8 cellular contexts compared by ENCODE assay signal in genomic region chr15:74396445-74397238, GRCh38. TPM values are rescaled to one million over a fixed set of nuclear protein-coding genes. Genes with fewer than 3 reads are reported as not detected.
DNase-seq lines count a peak whose midpoint lies in the region; ATAC-seq and TF ChIP-seq lines count a peak whose summit lies in the region.

No MANE protein-coding gene starts in this region.

- no peak for TF ChIP-seq CTCF in suprapubic skin (IDR thresholded peaks at IDR 0.05)
- no peak for TF ChIP-seq CTCF in gastroesophageal sphincter (IDR thresholded peaks at IDR 0.05)

- WGBS in suprapubic skin, result 91% methylated on average over 6 of the region's 9 CpGs
- WGBS in gastroesophageal sphincter (ENCODE audit: low coverage in 1 of 2), 2 donors, result 80% methylated on average over 2 of the region's 9 CpGs; no CpG with 5 or more reads in 1 of the 2 donors

- H3K36me3 Mint-ChIP-seq in activated naive CD4-positive, alpha-beta T cell treated with anti-CD3 and anti-CD28 coated beads, Interleukin-2, amount 50 U/mL, for 72 hours, result no peaks in the 10 kb centered on the region

- H3K4me1 ChIP-seq in suprapubic skin (peaks cover 7% of the 10 kb centered on the region), gastroesophageal sphincter (no peaks in the 10 kb centered on the region)

- ATAC-seq in GM21360 (IDR thresholded peaks at IDR 0.05; ENCODE audit: unreplicated experiment) (peak; percentile 31), HG03520 (IDR thresholded peaks at IDR 0.05; ENCODE audit: unreplicated experiment) (no peak), gastroesophageal sphincter (no peak)
- peak; percentile 63 to 73 for ATAC-seq in activated naive CD4-positive, alpha-beta T cell treated with anti-CD3 and anti-CD28 coated beads, Interleukin-2, amount 50 U/mL, for 72 hours

- no peak overlapping the region for H3K27ac ChIP-seq in suprapubic skin
- no peak overlapping the region for H3K27ac ChIP-seq in gastroesophageal sphincter

- peak overlapping the region; percentile 73 to 99 for H3K27ac Mint-ChIP-seq in activated naive CD4-positive, alpha-beta T cell treated with anti-CD3 and anti-CD28 coated beads, Interleukin-2, amount 50 U/mL, for 72 hours

- TF ChIP-seq POLR2A in suprapubic skin (IDR thresholded peaks at IDR 0.05), result no peak
- TF ChIP-seq POLR2A in gastroesophageal sphincter (IDR thresholded peaks at IDR 0.05), result no peak

- H3K9me3 ChIP-seq in suprapubic skin (no peaks in the 10 kb centered on the region), gastroesophageal sphincter (no peaks in the 10 kb centered on the region)

- DNase-seq in Daoy (ENCODE audit: low read depth) (peak; percentile 97), M059J (ENCODE audit: low read depth) (peak; percentile 94), renal cortical epithelial cell (ENCODE audit: low read depth) (peak; percentile 94), suprapubic skin (ENCODE audit: low spot score in 2 of 2) (no peak)
- DNase-seq in activated naive CD4-positive, alpha-beta T cell treated with anti-CD3 and anti-CD28 coated beads, Interleukin-2, amount 50 U/mL, for 72 hours (ENCODE audit: low spot score in 2 of 2), result peak; percentile 45 to 79

- H3K4me3 ChIP-seq in suprapubic skin (no peak overlapping the region), gastroesophageal sphincter (no peak overlapping the region)

- TF ChIP-seq EP300 in suprapubic skin (IDR thresholded peaks at IDR 0.05) (no peak), gastroesophageal sphincter (IDR thresholded peaks at IDR 0.05) (no peak)

- no peaks in the 10 kb centered on the region for H3K9me3 Mint-ChIP-seq in activated naive CD4-positive, alpha-beta T cell treated with anti-CD3 and anti-CD28 coated beads, Interleukin-2, amount 50 U/mL, for 72 hours

- H3K27me3 ChIP-seq in suprapubic skin (no peaks in the 10 kb centered on the region), gastroesophageal sphincter (peaks cover 8% of the 10 kb centered on the region)

- no peaks in the 10 kb centered on the region for H3K36me3 ChIP-seq in suprapubic skin
- no peaks in the 10 kb centered on the region for H3K36me3 ChIP-seq in gastroesophageal sphincter

RNA-seq across cellular contexts. Expression of gene CYP11A1, which starts 29.2 kb away (rescaled TPM):
- 0.06 and 0.12 TPM in 2 replicates for total RNA-seq in Daoy (2014; rRNA removed; shearing (Covaris generic))
- 0.07 and 0.10 TPM in 2 replicates for total RNA-seq in M059J (2014; rRNA removed; shearing (Covaris generic))
- total RNA-seq in activated naive CD4-positive, alpha-beta T cell treated with anti-CD3 and anti-CD28 coated beads, Interleukin-2, amount 50 U/mL, for 72 hours, result under 1 TPM in 1 of 2 donors, not detected in 1; 0.59 TPM
- total RNA-seq in renal cortical epithelial cell (0.20 TPM in 1 of 2 replicates, not detected in the other), suprapubic skin (1 to 10 TPM in 1 of 4 donors, under 1 TPM in 2, not detected in 1; 0.47 to 1.4 (median 0.53) TPM), gastroesophageal sphincter (1 to 10 TPM in 3 of 4 donors, under 1 TPM in 1; 0.67 to 3.7 (median 2.7) TPM)

RNA-seq across cellular contexts. Expression of gene SEMA7A, which starts 37.1 kb away (rescaled TPM):
- total RNA-seq in Daoy (2014; rRNA removed; shearing (Covaris generic)), result 36.2 and 48.3 TPM in 2 replicates
- 21.4 and 37.5 TPM in 2 replicates for total RNA-seq in M059J (2014; rRNA removed; shearing (Covaris generic))
- 10 to 100 TPM; 47.8 to 53.6 TPM for total RNA-seq in activated naive CD4-positive, alpha-beta T cell treated with anti-CD3 and anti-CD28 coated beads, Interleukin-2, amount 50 U/mL, for 72 hours
- 9.5 and 143 TPM in 2 replicates for total RNA-seq in renal cortical epithelial cell
- total RNA-seq in suprapubic skin, result 10 to 100 TPM; 10.1 to 31.4 (median 18.0) TPM
- total RNA-seq in gastroesophageal sphincter, result 1 to 10 TPM in 3 of 4 donors, under 1 TPM in 1; 0.93 to 2.7 (median 1.8) TPM

Comparison
In these comparisons a context has a peak if more than half of its experiments do, and no peak if none do; other contexts are left out.
1. DNase-seq: peak in Daoy (single experiment), M059J (single experiment), activated naive CD4-positive, alpha-beta T cell treated with anti-CD3 and anti-CD28 coated beads, Interleukin-2, amount 50 U/mL, for 72 hours (2 of 2) and renal cortical epithelial cell (single experiment); none in suprapubic skin (0 of 2).
2. ATAC-seq: peak in GM21360 (single experiment) and activated naive CD4-positive, alpha-beta T cell treated with anti-CD3 and anti-CD28 coated beads, Interleukin-2, amount 50 U/mL, for 72 hours (2 of 2); none in HG03520 (single experiment) and gastroesophageal sphincter (single experiment).